ENCODE assay signal across 18 cellular contexts in genomic region chr4:152540293-152540674, GRCh38. TPM values are rescaled to one million over a fixed set of nuclear protein-coding genes. Genes with fewer than 3 reads are reported as not detected.
DNase-seq lines count a peak whose midpoint lies in the region; ATAC-seq and TF ChIP-seq lines count a peak whose summit lies in the region.
"Had no signal": no experiment of that assay in that cellular context is flagged by ENCODE, and none has a peak within 500 bp of the region (broad histone marks: within the 10 kb centered on the region; RNA-seq: fewer than 3 reads in every experiment).

No MANE protein-coding gene starts in this region.

- peaks cover 10 to 30% of the 10 kb centered on the region in 2 donors for H3K36me3 ChIP-seq in neuronal stem cell (replicated peaks in 1 of 2; ENCODE audit: control insufficient read depth in 2 of 2, insufficient read depth in 2 of 2, low read length in 2 of 2)
- peaks cover 0 to 17% (median 12%) of the 10 kb centered on the region in 6 donors for H3K36me3 ChIP-seq in spleen

- peak overlapping the region; percentile 54 for H3K27ac Mint-ChIP-seq in activated T-cell treated with anti-CD3 and anti-CD28 coated beads, Interleukin-2, amount 50 U/mL, for 72 hours
- H3K27ac Mint-ChIP-seq in activated T-helper 17 cell treated with anti-CD3 and anti-CD28 coated beads, Interleukin-2, amount 50 U/mL, for 72 hours = no peak overlapping the region
- H3K27ac Mint-ChIP-seq: nephron had no signal

- H2AFZ ChIP-seq in neuronal stem cell (ENCODE audit: low read length) = no peak overlapping the region

- no peak overlapping the region for H2BK120ac ChIP-seq in neuronal stem cell (ENCODE audit: low read depth, low read length)

- H3K4ac ChIP-seq in neuronal stem cell (ENCODE audit: low read length) = no peak overlapping the region

- no peak overlapping the region for H2BK15ac ChIP-seq in neuronal stem cell (ENCODE audit: low read length)

- peak overlapping the region; percentile 32 for H2BK5ac ChIP-seq in neuronal stem cell (ENCODE audit: low read length)

- H3K4me2 ChIP-seq in neuronal stem cell (ENCODE audit: insufficient read depth, low read length, poor library complexity, severe bottlenecking) = no peak overlapping the region

- no peak overlapping the region for H3K4me3 Mint-ChIP-seq in activated T-cell treated with anti-CD3 and anti-CD28 coated beads, Interleukin-2, amount 50 U/mL, for 72 hours
- no peak overlapping the region for H3K4me3 Mint-ChIP-seq in activated T-cell treated with anti-CD3 and anti-CD28 coated beads, Interleukin-2, amount 50 U/mL, for 4 hours
- no peak overlapping the region for H3K4me3 Mint-ChIP-seq in activated T-helper 17 cell treated with anti-CD3 and anti-CD28 coated beads, Interleukin-2, amount 50 U/mL, for 72 hours
- H3K4me3 Mint-ChIP-seq: nephron had no signal

- no peak for DNase-seq in activated T-cell treated with anti-CD3 and anti-CD28 coated beads, Interleukin-2, amount 50 U/mL, for 72 hours
- DNase-seq in activated T-cell treated with anti-CD3 and anti-CD28 coated beads, Interleukin-2, amount 50 U/mL, for 4 hours = no peak
- DNase-seq in RWPE1 (ENCODE audit: low spot score) (no peak), neuronal stem cell (ENCODE audit: low spot score) (no peak), KG1 (lab: John Stamatoyannopoulos, UW) (no peak), spleen (no peak)
- DNase-seq: DMS79 treated with DMSO at 0.1 percent for 48 hours; effector CD4-positive, alpha-beta T cell; foreskin melanocyte; sigmoid colon; T1000 had no signal

- no peak overlapping the region for H4K91ac ChIP-seq in neuronal stem cell (ENCODE audit: low read depth, low read length, poor library complexity)

- H3K4me1 ChIP-seq in neuronal stem cell (ENCODE audit: control insufficient read depth in 2 of 2, insufficient read depth in 1 of 2, low read depth in 1 of 2, low read length in 2 of 2) (peaks cover 5 to 7% of the 10 kb centered on the region in 2 donors), spleen (peaks cover 14 to 43% (median 29%) of the 10 kb centered on the region in 6 donors)

- H3K14ac ChIP-seq in neuronal stem cell (ENCODE audit: low read length) = no peak overlapping the region

- H2BK12ac ChIP-seq in neuronal stem cell (ENCODE audit: low read length) = no peak overlapping the region

- no peak for ATAC-seq in activated T-cell treated with anti-CD3 and anti-CD28 coated beads, Interleukin-2, amount 50 U/mL, for 72 hours (replicated peaks in 1 of 2)
- no peak for ATAC-seq in activated T-cell treated with anti-CD3 and anti-CD28 coated beads, Interleukin-2, amount 50 U/mL, for 4 hours
- peak; percentile 31 for ATAC-seq in GM21529 (IDR thresholded peaks at IDR 0.05; ENCODE audit: unreplicated experiment)
- no peak for ATAC-seq in activated T-helper 17 cell treated with anti-CD3 and anti-CD28 coated beads, Interleukin-2, amount 50 U/mL, for 72 hours (replicated peaks)
- ATAC-seq: HCT116, Panc1 had no signal

- H3K27me3 Mint-ChIP-seq in activated T-cell treated with anti-CD3 and anti-CD28 coated beads, Interleukin-2, amount 50 U/mL, for 72 hours (ENCODE audit: low read depth) = no peaks in the 10 kb centered on the region
- no peaks in the 10 kb centered on the region for H3K27me3 Mint-ChIP-seq in activated T-cell treated with anti-CD3 and anti-CD28 coated beads, Interleukin-2, amount 50 U/mL, for 4 hours (ENCODE audit: low read depth)
- H3K27me3 Mint-ChIP-seq in activated T-helper 17 cell treated with anti-CD3 and anti-CD28 coated beads, Interleukin-2, amount 50 U/mL, for 72 hours = no peaks in the 10 kb centered on the region

- peak overlapping the region; percentile 12 for H3K23ac ChIP-seq in neuronal stem cell (ENCODE audit: low read depth, low read length, poor library complexity)

- H3K79me1 ChIP-seq in neuronal stem cell (ENCODE audit: low read depth, low read length) = peaks cover 5% of the 10 kb centered on the region

- no peak overlapping the region for H3K18ac ChIP-seq in neuronal stem cell (ENCODE audit: low read length)

- H3K9me3 ChIP-seq in neuronal stem cell (replicated peaks in 1 of 2; ENCODE audit: control insufficient read depth in 2 of 2, insufficient read depth in 1 of 2, low read depth in 1 of 2, low read length in 2 of 2) = peaks cover 2 to 12% of the 10 kb centered on the region in 2 donors
- H3K9me3 ChIP-seq in spleen = peaks cover 0 to 11% (median 4%) of the 10 kb centered on the region in 8 donors
- H3K9me3 ChIP-seq: ascending aorta, sigmoid colon, upper lobe of left lung had no signal

- H3K9ac ChIP-seq in neuronal stem cell (ENCODE audit: low read depth, low read length, poor library complexity) = peak overlapping the region; percentile 70

- TF ChIP-seq CTCF in RWPE1 (conservative IDR thresholded peaks at IDR 0.05; ENCODE audit: low read depth) (no peak), spleen (IDR thresholded peaks at IDR 0.05 in 8 of 11, conservative IDR thresholded peaks at IDR 0.05 in 3 of 11) (no peak)

- 0 out of 2 replicates have a peak overlapping the region, but pooled peaks have one; percentile 14 for H3K27ac ChIP-seq in RWPE1
- no peak overlapping the region for H3K27ac ChIP-seq in neuronal stem cell (replicated peaks; ENCODE audit: low read length)
- peak overlapping the region in 1 of 8 donors; percentile 45 for H3K27ac ChIP-seq in spleen
- H3K27ac ChIP-seq: ascending aorta, sigmoid colon, upper lobe of left lung had no signal

- H3K27me3 ChIP-seq in neuronal stem cell (ENCODE audit: control insufficient read depth in 3 of 3, insufficient read depth in 3 of 3, low read depth in 1 of 3, low read length in 3 of 3) (no peaks in the 10 kb centered on the region), spleen (replicated peaks in 1 of 7) (no peaks in the 10 kb centered on the region)
- H3K27me3 ChIP-seq: ascending aorta, sigmoid colon, upper lobe of left lung had no signal

- no peak overlapping the region for H4K8ac ChIP-seq in neuronal stem cell (ENCODE audit: low read depth, low read length)

- POLR2A ChIA-PET in RWPE1 (lab: Yijun Ruan, JAX; ENCODE audit: low non-redundant PET) = interaction anchor here (0.5 kb wide), 1 partner anchor 14 kb away, joined by 3 read pairs; no protein-coding TSS in a partner anchor

- no peak overlapping the region for H2AK5ac ChIP-seq in neuronal stem cell (ENCODE audit: low read depth, low read length)

- H3K4me3 ChIP-seq in neuronal stem cell (ENCODE audit: low read length in 2 of 2) = no peak overlapping the region
- H3K4me3 ChIP-seq in spleen = no peak overlapping the region
- H3K4me3 ChIP-seq: ascending aorta, sigmoid colon, upper lobe of left lung had no signal

- intact Hi-C loops in spleen (cut with DNase I; ENCODE audit: low total_unique reads) = no loop called here

- no peak for TF ChIP-seq POLR2A in spleen (IDR thresholded peaks at IDR 0.05)

- CTCF ChIA-PET in RWPE1 (lab: Yijun Ruan, JAX) = no interaction called here

- H3K4me1 Mint-ChIP-seq in activated T-cell treated with anti-CD3 and anti-CD28 coated beads, Interleukin-2, amount 50 U/mL, for 72 hours (ENCODE audit: low read depth) = peaks cover 29% of the 10 kb centered on the region
- peaks cover 46% of the 10 kb centered on the region for H3K4me1 Mint-ChIP-seq in activated T-cell treated with anti-CD3 and anti-CD28 coated beads, Interleukin-2, amount 50 U/mL, for 4 hours (ENCODE audit: low read depth)
- H3K4me1 Mint-ChIP-seq in activated T-helper 17 cell treated with anti-CD3 and anti-CD28 coated beads, Interleukin-2, amount 50 U/mL, for 72 hours = peaks cover 24% of the 10 kb centered on the region

- H3K9me3 Mint-ChIP-seq in activated T-cell treated with anti-CD3 and anti-CD28 coated beads, Interleukin-2, amount 50 U/mL, for 72 hours = no peaks in the 10 kb centered on the region
- no peaks in the 10 kb centered on the region for H3K9me3 Mint-ChIP-seq in activated T-cell treated with anti-CD3 and anti-CD28 coated beads, Interleukin-2, amount 50 U/mL, for 4 hours
- no peaks in the 10 kb centered on the region for H3K9me3 Mint-ChIP-seq in activated T-helper 17 cell treated with anti-CD3 and anti-CD28 coated beads, Interleukin-2, amount 50 U/mL, for 72 hours
- H3K9me3 Mint-ChIP-seq: nephron had no signal

- WGBS in neuronal stem cell (ENCODE audit: extremely low coverage in 2 of 2, insufficient read length in 2 of 2, insufficient replicate concordance in 1 of 2), 2 donors = no CpG with 5 or more reads among the region's 4 CpGs
- WGBS in spleen, 5 donors = 58 to 96% (median 88%) methylated on average over 3 to 4 of the region's 4 CpGs

- no peaks in the 10 kb centered on the region for H3K36me3 Mint-ChIP-seq in activated T-cell treated with anti-CD3 and anti-CD28 coated beads, Interleukin-2, amount 50 U/mL, for 72 hours (ENCODE audit: insufficient read depth in 2 of 2)
- peaks cover 2% of the 10 kb centered on the region for H3K36me3 Mint-ChIP-seq in activated T-cell treated with anti-CD3 and anti-CD28 coated beads, Interleukin-2, amount 50 U/mL, for 4 hours (ENCODE audit: insufficient read depth)
- peaks cover 46% of the 10 kb centered on the region for H3K36me3 Mint-ChIP-seq in activated T-helper 17 cell treated with anti-CD3 and anti-CD28 coated beads, Interleukin-2, amount 50 U/mL, for 72 hours (ENCODE audit: low read depth)

RNA-seq across cellular contexts. Expression of gene FBXW7, which starts 4.4 kb away (rescaled TPM):
- total RNA-seq in activated T-cell treated with anti-CD3 and anti-CD28 coated beads, Interleukin-2, amount 50 U/mL, for 72 hours = 10 to 100 TPM; 37.6 to 40.9 TPM
- total RNA-seq in activated T-cell treated with anti-CD3 and anti-CD28 coated beads, Interleukin-2, amount 50 U/mL, for 4 hours = 10 to 100 TPM; 38.8 to 41.4 (median 39.1) TPM
- 12.2 TPM for polyA plus RNA-seq in neuronal stem cell (2013, experiment 1 of 2)
- polyA plus RNA-seq in neuronal stem cell (2013, experiment 2 of 2) = 12.2 TPM
- 100 to 1,000 TPM in 2 of 7 donors, 10 to 100 TPM in 5; 68.2 to 140 (median 96.7) TPM for total RNA-seq in spleen
- polyA plus RNA-seq in spleen = 10 to 100 TPM; 11.5 to 20.5 (median 15.4) TPM
- 10 to 100 TPM; 37.4 to 39.6 TPM for total RNA-seq in activated T-helper 17 cell treated with anti-CD3 and anti-CD28 coated beads, Interleukin-2, amount 50 U/mL, for 72 hours
